Comparison of ENCODE assay signal across 13 cellular contexts in genomic region chr20:38599410-38599882, GRCh38. TPM values are rescaled to one million over a fixed set of nuclear protein-coding genes. Genes with fewer than 3 reads are reported as not detected.
A peak's percentile ranks its signal among the peaks of the same experiment; 100 is the strongest.
DNase-seq lines count a peak whose midpoint lies in the region; ATAC-seq and TF ChIP-seq lines count a peak whose summit lies in the region.
"Had no signal": no experiment of that assay in that cellular context is flagged by ENCODE, and none has a peak within 500 bp of the region (broad histone marks: within the 10 kb centered on the region; RNA-seq: fewer than 3 reads in every experiment).

No MANE protein-coding gene starts in this region.

- H3K36me3 Mint-ChIP-seq in CD4-positive, alpha-beta memory T cell, result no peaks in the 10 kb centered on the region
- H3K36me3 Mint-ChIP-seq: activated CD4-positive, alpha-beta memory T cell treated with anti-CD3 and anti-CD28 coated beads for 36 hours had no signal

- H2BK5ac ChIP-seq in mesenchymal stem cell (ENCODE audit: low read depth, low read length, poor library complexity, severe bottlenecking), result no peak overlapping the region

- H3K9me3 ChIP-seq in PC-3 (ENCODE audit: low read length) (no peaks in the 10 kb centered on the region), mesenchymal stem cell (ENCODE audit: control insufficient read depth, low read length) (no peaks in the 10 kb centered on the region)
- no peaks in the 10 kb centered on the region for H3K9me3 ChIP-seq in CD4-positive, alpha-beta memory T cell (ENCODE audit: control insufficient read depth in 1 of 2, low read length in 2 of 2)

- H2BK15ac ChIP-seq in mesenchymal stem cell (ENCODE audit: low read depth, poor library complexity, severe bottlenecking), result no peak overlapping the region

- 63% methylated on average over 9 of the region's 9 CpGs for WGBS in mesenchymal stem cell

- peak overlapping the region; percentile 7 for H2AK5ac ChIP-seq in mesenchymal stem cell (ENCODE audit: low read length, severe bottlenecking)

- peaks cover 5 to 12% (median 8%) of the 10 kb centered on the region in 4 donors for H3K4me1 Mint-ChIP-seq in CD4-positive, alpha-beta memory T cell

- H3K9me3 Mint-ChIP-seq in CD4-positive, alpha-beta memory T cell, result no peaks in the 10 kb centered on the region
- H3K9me3 Mint-ChIP-seq: activated CD4-positive, alpha-beta memory T cell treated with anti-CD3 and anti-CD28 coated beads for 36 hours; activated naive CD8-positive, alpha-beta T cell treated with anti-CD3 and anti-CD28 coated beads, Interleukin-2, amount 10 ng/mL, durations not matched to agents 7 days and 5 days had no signal

- H3K4me3 ChIP-seq in PC-3 (ENCODE audit: low read length) (no peak overlapping the region), mesenchymal stem cell (ENCODE audit: insufficient read depth in 1 of 2, low read depth in 1 of 2, low read length in 2 of 2) (no peak overlapping the region), dorsolateral prefrontal cortex (no peak overlapping the region)
- no peak overlapping the region for H3K4me3 ChIP-seq in CD4-positive, alpha-beta memory T cell (ENCODE audit: low read length in 2 of 2)

- H3F3A ChIP-seq in PC-3 (ENCODE audit: low read length, unreplicated experiment), result no peaks in the 10 kb centered on the region

- H3K18ac ChIP-seq in mesenchymal stem cell (ENCODE audit: low read depth in 1 of 2, low read length in 2 of 2), result no peak overlapping the region

- H3K27me3 ChIP-seq in PC-3 (ENCODE audit: low read length) (no peaks in the 10 kb centered on the region), mesenchymal stem cell (ENCODE audit: control insufficient read depth in 1 of 2, insufficient read depth in 1 of 2, low read length in 2 of 2) (peaks cover 0 to 54% of the 10 kb centered on the region in 2 experiments), dorsolateral prefrontal cortex (peaks cover 0 to 40% (median 25%) of the 10 kb centered on the region in 45 donors)
- H3K27me3 ChIP-seq in CD4-positive, alpha-beta memory T cell (ENCODE audit: insufficient read depth, low read length), result peaks cover 18% of the 10 kb centered on the region

- POLR2A ChIA-PET in PC-3 (lab: Charles Lee; ENCODE audit: unreplicated experiment), result interaction anchor here (0.6 kb wide), 1 partner anchor 1408 kb away, joined by 20 read pairs; no protein-coding TSS in a partner anchor
- POLR2A ChIA-PET in CD4-positive, alpha-beta memory T cell (lab: Charles Lee; ENCODE audit: partially characterized antibody), result no interaction called here

- H3K27ac ChIP-seq in PC-3 (ENCODE audit: low read length) (no peak overlapping the region), mesenchymal stem cell (ENCODE audit: low read length, poor library complexity, severe bottlenecking) (peak overlapping the region; percentile 25), dorsolateral prefrontal cortex (no peak overlapping the region)
- no peak overlapping the region for H3K27ac ChIP-seq in CD4-positive, alpha-beta memory T cell (ENCODE audit: low read depth, low read length)

- DNase-seq in ELR (ENCODE audit: low read depth) (peak; percentile 22), PC-3 (peak; percentile 62), mesenchymal stem cell (no peak), dorsolateral prefrontal cortex (no peak), T-helper 9 cell (no peak), dedifferentiated amniotic fluid mesenchymal stem cell (ENCODE audit: extremely low spot score) (no peak)
- no peak for DNase-seq in CD4-positive, alpha-beta memory T cell
- DNase-seq: activated CD4-positive, alpha-beta memory T cell treated with anti-CD3 and anti-CD28 coated beads for 36 hours; activated naive CD8-positive, alpha-beta T cell treated with anti-CD3 and anti-CD28 coated beads, Interleukin-2, amount 10 ng/mL, durations not matched to agents 7 days and 5 days; H9; NCI-H526; SW 1271 had no signal

- TF ChIP-seq CTCF in PC-3 (conservative IDR thresholded peaks at IDR 0.05; ENCODE audit: low read depth, low read length), result no peak
- TF ChIP-seq CTCF in dorsolateral prefrontal cortex (IDR thresholded peaks at IDR 0.05 in 54 of 56, conservative IDR thresholded peaks at IDR 0.05 in 2 of 56; ENCODE audit: low read depth in 1 of 56, partially characterized antibody in 56 of 56), result no peak

- H3K9ac ChIP-seq in PC-3 (ENCODE audit: low read length) (no peak overlapping the region), mesenchymal stem cell (ENCODE audit: low read length) (no peak overlapping the region)

- H2BK120ac ChIP-seq in mesenchymal stem cell (ENCODE audit: low read depth, low read length), result no peak overlapping the region

- H3K27ac Mint-ChIP-seq in CD4-positive, alpha-beta memory T cell, result no peak overlapping the region
- H3K27ac Mint-ChIP-seq: activated CD4-positive, alpha-beta memory T cell treated with anti-CD3 and anti-CD28 coated beads for 36 hours; activated naive CD8-positive, alpha-beta T cell treated with anti-CD3 and anti-CD28 coated beads, Interleukin-2, amount 10 ng/mL, durations not matched to agents 7 days and 5 days; H9 had no signal

- H3K27me3 Mint-ChIP-seq in CD4-positive, alpha-beta memory T cell, result peaks cover 34 to 40% of the 10 kb centered on the region in 2 donors

- H3K36me3 ChIP-seq in PC-3 (ENCODE audit: low read depth, low read length) (no peaks in the 10 kb centered on the region), mesenchymal stem cell (ENCODE audit: control insufficient read depth in 1 of 2, insufficient read depth in 2 of 2, low read depth in 1 of 2, low read length in 2 of 2) (no peaks in the 10 kb centered on the region)
- no peaks in the 10 kb centered on the region for H3K36me3 ChIP-seq in CD4-positive, alpha-beta memory T cell (ENCODE audit: insufficient read depth, low read length)

- H3K23ac ChIP-seq in mesenchymal stem cell (ENCODE audit: low read length in 2 of 2), result no peak overlapping the region

- H3K4me1 ChIP-seq in PC-3 (ENCODE audit: insufficient read depth, low read length) (peaks cover 15% of the 10 kb centered on the region), mesenchymal stem cell (ENCODE audit: control insufficient read depth, insufficient read depth, low read depth, low read length) (peaks cover 20% of the 10 kb centered on the region)
- H3K4me1 ChIP-seq in CD4-positive, alpha-beta memory T cell (ENCODE audit: insufficient read depth, low read length), result no peaks in the 10 kb centered on the region

- no peaks in the 10 kb centered on the region for H4K20me1 ChIP-seq in PC-3 (ENCODE audit: low read length)

- no peak overlapping the region for H3K4me3 Mint-ChIP-seq in CD4-positive, alpha-beta memory T cell
- H3K4me3 Mint-ChIP-seq: activated CD4-positive, alpha-beta memory T cell treated with anti-CD3 and anti-CD28 coated beads for 36 hours; activated naive CD8-positive, alpha-beta T cell treated with anti-CD3 and anti-CD28 coated beads, Interleukin-2, amount 10 ng/mL, durations not matched to agents 7 days and 5 days; H9 had no signal

- no peak overlapping the region for H3K4ac ChIP-seq in mesenchymal stem cell (ENCODE audit: low read depth in 1 of 2, low read length in 2 of 2)

- CTCF ChIA-PET in PC-3 (lab: Charles Lee), result interaction anchor here (1.1 kb wide), 1 partner anchor 46 kb away, joined by 4 read pairs; no protein-coding TSS in a partner anchor
- CTCF ChIA-PET in CD4-positive, alpha-beta memory T cell (lab: Charles Lee; ENCODE audit: partially characterized antibody), result no interaction called here

- H4K91ac ChIP-seq in mesenchymal stem cell (ENCODE audit: low read length), result no peak overlapping the region

- H3K4me2 ChIP-seq in PC-3 (ENCODE audit: low read length), result peak overlapping the region; percentile 64
- H3K4me2 ChIP-seq in mesenchymal stem cell (ENCODE audit: low read length, poor library complexity, severe bottlenecking), result no peak overlapping the region

- no peak overlapping the region for H3K14ac ChIP-seq in mesenchymal stem cell (ENCODE audit: low read length in 2 of 2)

- H2BK12ac ChIP-seq in mesenchymal stem cell (ENCODE audit: low read length in 2 of 2), result no peak overlapping the region

- no peaks in the 10 kb centered on the region for H3K79me2 ChIP-seq in PC-3 (ENCODE audit: low read length)

- H3K79me1 ChIP-seq in mesenchymal stem cell (replicated peaks; ENCODE audit: low read length, poor library complexity, severe bottlenecking), result no peaks in the 10 kb centered on the region

- H2AFZ ChIP-seq in PC-3 (ENCODE audit: low read length) (peak overlapping the region; percentile 54; the same call in 1 of the 2 replicates), mesenchymal stem cell (ENCODE audit: low read depth, low read length) (no peak overlapping the region)

- ATAC-seq in PC-3 (peak; percentile 66), esophagus mucosa (peak; percentile 94)

- H3K9me2 ChIP-seq in PC-3 (replicated peaks; ENCODE audit: low read length), result no peaks in the 10 kb centered on the region

- BruUV-seq in PC-3 (replicated peaks; lab: Mats Ljungman, UMichigan), result no TSS peak

- H4K8ac ChIP-seq in mesenchymal stem cell (ENCODE audit: low read length), result no peak overlapping the region

- intact Hi-C loops in PC-3 (cut with micrococcal nuclease), result no loop called here
- intact Hi-C loops in dorsolateral prefrontal cortex (cut with DNase I), result no loop called here
- intact Hi-C loops in CD4-positive, alpha-beta memory T cell (cut with micrococcal nuclease), result no loop called here

RNA-seq across cellular contexts. Expression of gene ARHGAP40, which starts 2.2 kb away (rescaled TPM):
- not detected in 2 replicates for total RNA-seq in PC-3 (2014; rRNA removed)
- 10.3 TPM for total RNA-seq in esophagus mucosa
- not detected for polyA plus RNA-seq in mesenchymal stem cell (2013, experiment 1 of 2)
- polyA plus RNA-seq in mesenchymal stem cell (2013, experiment 2 of 2), result not detected
- 1 to 10 TPM in 1 of 120 experiments, under 1 TPM in 17, not detected in 102; 0.13 to 1.3 (median 0.37) TPM for total RNA-seq in dorsolateral prefrontal cortex
- total RNA-seq in CD4-positive, alpha-beta memory T cell, result not detected
- polyA plus RNA-seq in CD4-positive, alpha-beta memory T cell, result not detected
- total RNA-seq: activated CD4-positive, alpha-beta memory T cell treated with anti-CD3 and anti-CD28 coated beads for 36 hours; activated naive CD8-positive, alpha-beta T cell treated with anti-CD3 and anti-CD28 coated beads, Interleukin-2, amount 10 ng/mL, durations not matched to agents 7 days and 5 days had no signal

RNA-seq across cellular contexts. Expression of gene ADIG, which starts 18.4 kb away (rescaled TPM):
- not detected in 2 replicates for total RNA-seq in PC-3 (2014; rRNA removed)
- not detected for total RNA-seq in esophagus mucosa
- polyA plus RNA-seq in mesenchymal stem cell (2013, experiment 1 of 2), result not detected
- not detected for polyA plus RNA-seq in mesenchymal stem cell (2013, experiment 2 of 2)
- total RNA-seq in dorsolateral prefrontal cortex, result 1 to 10 TPM in 6 of 120 experiments, under 1 TPM in 3, not detected in 111; 0.74 to 2.0 (median 1.3) TPM
- total RNA-seq in CD4-positive, alpha-beta memory T cell, result not detected
- not detected for polyA plus RNA-seq in CD4-positive, alpha-beta memory T cell
- total RNA-seq: activated CD4-positive, alpha-beta memory T cell treated with anti-CD3 and anti-CD28 coated beads for 36 hours; activated naive CD8-positive, alpha-beta T cell treated with anti-CD3 and anti-CD28 coated beads, Interleukin-2, amount 10 ng/mL, durations not matched to agents 7 days and 5 days; H9 had no signal

Comparison
In these comparisons a context has a peak if more than half of its experiments do, and no peak if none do; other contexts are left out.
1. DNase-seq: peak in ELR (single experiment) and PC-3 (single experiment); none in mesenchymal stem cell (single experiment), dorsolateral prefrontal cortex (0 of 10), CD4-positive, alpha-beta memory T cell (0 of 5), T-helper 9 cell (single experiment) and dedifferentiated amniotic fluid mesenchymal stem cell (single experiment).